8 cellular contexts compared by ENCODE assay signal in the genomic region with DNA sequence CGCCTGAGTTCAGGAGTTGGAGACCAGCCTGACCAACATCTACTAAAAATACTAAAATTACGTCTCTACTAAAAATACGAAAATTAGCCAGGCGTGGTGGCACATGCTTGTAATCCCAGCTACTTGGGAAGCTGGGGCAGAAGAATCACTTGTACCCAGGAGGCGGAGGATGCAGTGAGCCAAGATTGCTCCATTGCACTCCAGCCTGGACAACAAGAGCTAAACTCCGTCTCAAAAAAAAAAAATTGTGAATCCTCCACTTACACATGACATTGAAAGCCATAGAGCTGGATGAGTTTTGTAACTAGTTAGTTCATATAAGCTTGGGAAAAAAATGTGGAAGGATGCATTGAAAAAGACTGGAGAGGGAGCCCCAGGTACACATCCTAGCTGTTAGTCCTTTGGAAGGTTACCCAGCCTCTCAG. TPM values are rescaled to one million over a fixed set of nuclear protein-coding genes. Genes with fewer than 3 reads are reported as not detected.
DNase-seq lines count a peak whose midpoint lies in the region; ATAC-seq and TF ChIP-seq lines count a peak whose summit lies in the region.

No MANE protein-coding gene starts in this region.

- TF ChIP-seq RAD21 in neural cell (conservative IDR thresholded peaks at IDR 0.05) = peak; percentile 36

- in situ Hi-C loops in ACHN (cut with HindIII; ENCODE audit: low pct_ligation_motif_present, low pct_unique_long_range_greater_than_20kb, low sequenced_read_pairs) = no loop called here

- TF ChIP-seq EP300 in neural cell (conservative IDR thresholded peaks at IDR 0.05; ENCODE audit: poor library complexity, severe bottlenecking) = no peak

- H3K36me3 ChIP-seq in BJ (ENCODE audit: control insufficient read depth, insufficient read depth, low read length) (peaks cover 7% of the 10 kb centered on the region), MM.1S (replicated peaks; ENCODE audit: insufficient read depth, low read length) (no peaks in the 10 kb centered on the region), ectodermal cell (ENCODE audit: control insufficient read depth, insufficient read depth, low read length) (peaks cover 1% of the 10 kb centered on the region), neural cell (ENCODE audit: insufficient read depth, low read length) (no peaks in the 10 kb centered on the region)

- H2AFZ ChIP-seq in MM.1S (ENCODE audit: low read length) (peak overlapping the region; percentile 55), neural cell (ENCODE audit: low read depth, low read length) (peak overlapping the region; percentile 32)

- H3K27me3 ChIP-seq in BJ (ENCODE audit: control insufficient read depth, insufficient read depth, low read length) (0 out of 2 replicates have a peak, but pooled peaks cover 1% of the 10 kb centered on the region), MM.1S (replicated peaks; ENCODE audit: insufficient read depth, low read length) (no peaks in the 10 kb centered on the region; the same call in 1 of the 2 replicates), ectodermal cell (ENCODE audit: control insufficient read depth, insufficient read depth, low read length, poor library complexity, severe bottlenecking) (no peaks in the 10 kb centered on the region), neural cell (ENCODE audit: insufficient read depth, low read depth, low read length) (no peaks in the 10 kb centered on the region)

- peak overlapping the region; percentile 63 for H3K4me2 ChIP-seq in MM.1S (ENCODE audit: low read depth, low read length)
- H3K4me2 ChIP-seq in neural cell (ENCODE audit: low read length) = peak overlapping the region; percentile 27

- no peaks in the 10 kb centered on the region for H3F3A ChIP-seq in MM.1S (ENCODE audit: insufficient read depth, low read length)
- H3F3A ChIP-seq in neural cell (ENCODE audit: insufficient read depth, low read length, poor library complexity, severe bottlenecking) = no peaks in the 10 kb centered on the region

- H4K20me1 ChIP-seq in MM.1S (ENCODE audit: insufficient read depth, low read length) (no peaks in the 10 kb centered on the region), neural cell (ENCODE audit: insufficient read depth) (no peaks in the 10 kb centered on the region)

- POLR2A ChIA-PET in BJ (lab: Charles Lee) = interaction anchor here (0.6 to 1.0 kb wide), 4 partner anchors 12 to 128 kb away, joined by 3 to 8 read pairs (median 3); a partner anchor contains a TSS

- peak overlapping the region; percentile 40; the same call in 1 of the 2 replicates for H3K27ac ChIP-seq in MM.1S (ENCODE audit: low read length)
- no peak overlapping the region for H3K27ac ChIP-seq in ectodermal cell (ENCODE audit: insufficient read depth, low read depth, low read length, poor library complexity, severe bottlenecking)
- H3K27ac ChIP-seq in neural cell (ENCODE audit: low read length) = peak overlapping the region; percentile 91

- no peaks in the 10 kb centered on the region for H3K9me3 ChIP-seq in MM.1S (replicated peaks; ENCODE audit: insufficient read depth, low read length)
- H3K9me3 ChIP-seq in ectodermal cell (ENCODE audit: control insufficient read depth, low read length) = no peaks in the 10 kb centered on the region
- no peaks in the 10 kb centered on the region for H3K9me3 ChIP-seq in neural cell (ENCODE audit: low read length)

- H3K4me1 ChIP-seq in MM.1S (ENCODE audit: low read length) (0 out of 2 replicates have a peak, but pooled peaks cover 3% of the 10 kb centered on the region), ectodermal cell (ENCODE audit: control insufficient read depth, insufficient read depth, low read length) (peaks cover 8% of the 10 kb centered on the region)

- WGBS in ectodermal cell, 2 experiments = 78 to 85% methylated on average over 6 of the region's 6 CpGs

- peak overlapping the region; percentile 34; the same call in 1 of the 2 replicates for H3K9ac ChIP-seq in MM.1S (ENCODE audit: low read length)
- peak overlapping the region; percentile 68 for H3K9ac ChIP-seq in neural cell (ENCODE audit: low read length)

- H3K79me2 ChIP-seq in MM.1S (ENCODE audit: low read length) (peaks cover 35% of the 10 kb centered on the region), neural cell (replicated peaks; ENCODE audit: insufficient read depth, low read length) (peaks cover 19% of the 10 kb centered on the region)

- H3K4me3 ChIP-seq in BJ (ENCODE audit: low read depth, low read length) (peak overlapping the region; percentile 75), MM.1S (ENCODE audit: low read length) (peak overlapping the region; percentile 55), ectodermal cell (ENCODE audit: insufficient read depth, low read depth, low read length) (peak overlapping the region; percentile 28), neural cell (ENCODE audit: low read length) (peak overlapping the region; percentile 84)

- H3K9me2 ChIP-seq in MM.1S (replicated peaks; ENCODE audit: insufficient read depth, low read length) (no peaks in the 10 kb centered on the region), neural cell (ENCODE audit: insufficient read depth, low read length) (no peaks in the 10 kb centered on the region)

- CTCF ChIA-PET in BJ (lab: Yijun Ruan, JAX) = interaction anchor here (0.9 to 1.6 kb wide), 10 partner anchors 14 to 556 kb away, joined by 3 to 9 read pairs (median 4); a partner anchor contains a TSS

- DNase-seq in BJ (ENCODE audit: low read depth) (no peak), MM.1S (no peak), GM03348 (ENCODE audit: low spot score) (no peak), ACHN (no peak), cerebellar nuclear complex (lab: John Stamatoyannopoulos, UW) (no peak)

- TF ChIP-seq CTCF in BJ (IDR thresholded peaks at IDR 0.05; ENCODE audit: insufficient read depth, low read depth, low read length) (no peak), MM.1S (IDR thresholded peaks at IDR 0.05; ENCODE audit: low read length) (no peak), neural cell (IDR thresholded peaks at IDR 0.05; ENCODE audit: poor library complexity, severe bottlenecking) (no peak)

- no peak for ATAC-seq in GM21360 (IDR thresholded peaks at IDR 0.05; ENCODE audit: unreplicated experiment)

TF ChIP-seq in neural cell, 6 proteins besides CTCF, POLR2A, EP300 and RAD21 (continues in another document):
- TF ChIP-seq, protein P1, sequence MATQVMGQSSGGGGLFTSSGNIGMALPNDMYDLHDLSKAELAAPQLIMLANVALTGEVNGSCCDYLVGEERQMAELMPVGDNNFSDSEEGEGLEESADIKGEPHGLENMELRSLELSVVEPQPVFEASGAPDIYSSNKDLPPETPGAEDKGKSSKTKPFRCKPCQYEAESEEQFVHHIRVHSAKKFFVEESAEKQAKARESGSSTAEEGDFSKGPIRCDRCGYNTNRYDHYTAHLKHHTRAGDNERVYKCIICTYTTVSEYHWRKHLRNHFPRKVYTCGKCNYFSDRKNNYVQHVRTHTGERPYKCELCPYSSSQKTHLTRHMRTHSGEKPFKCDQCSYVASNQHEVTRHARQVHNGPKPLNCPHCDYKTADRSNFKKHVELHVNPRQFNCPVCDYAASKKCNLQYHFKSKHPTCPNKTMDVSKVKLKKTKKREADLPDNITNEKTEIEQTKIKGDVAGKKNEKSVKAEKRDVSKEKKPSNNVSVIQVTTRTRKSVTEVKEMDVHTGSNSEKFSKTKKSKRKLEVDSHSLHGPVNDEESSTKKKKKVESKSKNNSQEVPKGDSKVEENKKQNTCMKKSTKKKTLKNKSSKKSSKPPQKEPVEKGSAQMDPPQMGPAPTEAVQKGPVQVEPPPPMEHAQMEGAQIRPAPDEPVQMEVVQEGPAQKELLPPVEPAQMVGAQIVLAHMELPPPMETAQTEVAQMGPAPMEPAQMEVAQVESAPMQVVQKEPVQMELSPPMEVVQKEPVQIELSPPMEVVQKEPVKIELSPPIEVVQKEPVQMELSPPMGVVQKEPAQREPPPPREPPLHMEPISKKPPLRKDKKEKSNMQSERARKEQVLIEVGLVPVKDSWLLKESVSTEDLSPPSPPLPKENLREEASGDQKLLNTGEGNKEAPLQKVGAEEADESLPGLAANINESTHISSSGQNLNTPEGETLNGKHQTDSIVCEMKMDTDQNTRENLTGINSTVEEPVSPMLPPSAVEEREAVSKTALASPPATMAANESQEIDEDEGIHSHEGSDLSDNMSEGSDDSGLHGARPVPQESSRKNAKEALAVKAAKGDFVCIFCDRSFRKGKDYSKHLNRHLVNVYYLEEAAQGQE (IDR thresholded peaks at IDR 0.05; ENCODE audit: borderline replicate concordance) = no peak
- no peak for TF ChIP-seq TAF1 (IDR thresholded peaks at IDR 0.05; ENCODE audit: low read depth)

RNA-seq across cellular contexts. Expression of a gene that starts 0.5 kb away (rescaled TPM):
- polyA plus RNA-seq in BJ (2011; rRNA removed) (583 and 662 TPM in 2 replicates), neural cell (334 and 380 TPM in 2 replicates)
- 169 and 320 TPM in 2 replicates for polyA minus RNA-seq in BJ (2011; rRNA and poly(A)+ RNA removed)
- polyA plus RNA-seq in ectodermal cell (2013, experiment 1 of 4) = 205 TPM
- 185 TPM for polyA plus RNA-seq in ectodermal cell (2013, experiment 2 of 4)
- polyA plus RNA-seq in ectodermal cell (2013, experiment 3 of 4) = 182 TPM
- 198 TPM for polyA plus RNA-seq in ectodermal cell (2013, experiment 4 of 4)
- polyA minus RNA-seq in neural cell = 154 and 160 TPM in 2 replicates

RNA-seq across cellular contexts. Expression of a gene that starts 13.9 kb away (rescaled TPM):
- polyA plus RNA-seq in BJ (2011; rRNA removed) (0.44 and 0.64 TPM in 2 replicates), neural cell (0.21 and 0.28 TPM in 2 replicates)
- polyA minus RNA-seq in BJ (2011; rRNA and poly(A)+ RNA removed) = not detected in 2 replicates
- polyA plus RNA-seq in ectodermal cell (2013, experiment 1 of 4) = 2.6 TPM
- polyA plus RNA-seq in ectodermal cell (2013, experiment 2 of 4) = 0.87 TPM
- 1.3 TPM for polyA plus RNA-seq in ectodermal cell (2013, experiment 3 of 4)
- 1.9 TPM for polyA plus RNA-seq in ectodermal cell (2013, experiment 4 of 4)
- polyA minus RNA-seq in neural cell = 1.2 and 2.9 TPM in 2 replicates

RNA-seq across cellular contexts. Expression of a gene that starts 14.6 kb away (rescaled TPM):
- polyA plus RNA-seq in BJ (2011; rRNA removed) (4.2 and 5.9 TPM in 2 replicates), neural cell (4.9 and 13.7 TPM in 2 replicates)
- polyA minus RNA-seq in BJ (2011; rRNA and poly(A)+ RNA removed) = 4.2 and 6.9 TPM in 2 replicates
- polyA plus RNA-seq in ectodermal cell (2013, experiment 1 of 4) = 2.3 TPM
- polyA plus RNA-seq in ectodermal cell (2013, experiment 2 of 4) = 2.3 TPM
- 1.2 TPM for polyA plus RNA-seq in ectodermal cell (2013, experiment 3 of 4)
- polyA plus RNA-seq in ectodermal cell (2013, experiment 4 of 4) = 2.1 TPM
- 6.3 TPM in 2 replicates for polyA minus RNA-seq in neural cell

RNA-seq across cellular contexts. Expression of a gene that starts 29.0 kb away (rescaled TPM):
- polyA plus RNA-seq in BJ (2011; rRNA removed) = 9.9 and 12.2 TPM in 2 replicates
- polyA minus RNA-seq in BJ (2011; rRNA and poly(A)+ RNA removed) = 4.9 and 7.1 TPM in 2 replicates
- 7.6 TPM for polyA plus RNA-seq in ectodermal cell (2013, experiment 1 of 4)
- 6.6 TPM for polyA plus RNA-seq in ectodermal cell (2013, experiment 2 of 4)
- polyA plus RNA-seq in ectodermal cell (2013, experiment 3 of 4) = 8.9 TPM
- 9.8 TPM for polyA plus RNA-seq in ectodermal cell (2013, experiment 4 of 4)
- 57.0 and 79.3 TPM in 2 replicates for polyA plus RNA-seq in neural cell
- polyA minus RNA-seq in neural cell = 24.4 and 29.5 TPM in 2 replicates

RNA-seq across cellular contexts. Expression of a gene that starts 38.3 kb away (rescaled TPM):
- 0.22 and 0.26 TPM in 2 replicates for polyA plus RNA-seq in BJ (2011; rRNA removed)
- polyA minus RNA-seq in BJ (2011; rRNA and poly(A)+ RNA removed) = 0.38 and 1.9 TPM in 2 replicates
- 3.9 TPM for polyA plus RNA-seq in ectodermal cell (2013, experiment 1 of 4)
- 5.3 TPM for polyA plus RNA-seq in ectodermal cell (2013, experiment 2 of 4)
- 3.5 TPM for polyA plus RNA-seq in ectodermal cell (2013, experiment 3 of 4)
- 3.6 TPM for polyA plus RNA-seq in ectodermal cell (2013, experiment 4 of 4)
- 16.0 and 17.1 TPM in 2 replicates for polyA plus RNA-seq in neural cell
- 17.3 and 22.6 TPM in 2 replicates for polyA minus RNA-seq in neural cell

Comparison
In these comparisons a context has a peak if more than half of its experiments do, and no peak if none do; other contexts are left out.
1. H3K4me3 ChIP-seq: peak in every context shown above with its lines; median percentile 84 in neural cell; 75 in BJ; 55 in MM.1S; 28 in ectodermal cell.